8 cellular contexts compared by ENCODE assay signal in the genomic region with DNA sequence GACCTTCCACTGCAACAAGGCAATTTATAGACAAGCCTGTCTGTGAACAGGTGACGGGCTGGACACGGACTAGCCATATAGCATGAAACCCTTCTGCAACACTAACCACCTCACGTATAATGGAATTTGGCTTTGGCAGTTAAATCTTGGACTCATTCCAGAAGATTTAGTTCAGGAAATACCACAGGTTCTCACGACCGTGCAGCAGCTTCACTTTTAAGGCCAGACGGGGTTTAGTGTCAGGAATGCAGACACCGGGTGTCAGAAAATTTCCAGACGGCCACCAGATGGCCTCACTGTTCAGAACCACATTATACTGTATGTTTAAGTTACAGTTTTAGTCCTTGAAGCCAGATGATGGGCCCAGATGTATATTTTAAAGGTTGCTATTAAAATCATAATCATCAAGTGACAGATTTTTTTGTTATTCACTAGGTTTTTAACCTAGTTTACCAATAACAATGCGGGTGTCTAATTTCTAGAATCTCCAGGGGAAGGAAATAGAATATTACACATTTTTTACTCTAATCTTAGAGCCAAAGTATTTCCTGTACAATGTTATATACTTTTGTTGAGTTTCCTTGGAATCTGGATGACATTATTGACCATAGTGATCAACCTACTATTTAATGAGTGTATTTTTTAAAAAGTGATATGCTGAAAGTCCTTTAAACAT.
DNase-seq lines count a peak whose midpoint lies in the region; ATAC-seq, FAIRE-seq and TF ChIP-seq lines count a peak whose summit lies in the region.

No MANE protein-coding gene starts in this region.

- H3K27ac ChIP-seq in PC-9 (0 out of 2 replicates have a peak overlapping the region, but pooled peaks have one; percentile 16), ovary (no peak overlapping the region)

- 13 to 15% (median 15%) methylated on average over 9 of the region's 9 CpGs for whole genome bisulfite sequencing in ovary, 3 donors
- WGBS in lower leg skin, 2 donors = 24% methylated on average over 9 of the region's 9 CpGs

- ATAC-seq in GM21717 (IDR thresholded peaks at IDR 0.05; ENCODE audit: unreplicated experiment) = peak; percentile 64

- H3K27me3 ChIP-seq in PC-9 (ENCODE audit: insufficient read depth, low read depth) (no peaks in the 10 kb centered on the region), ovary (no peaks in the 10 kb centered on the region)

- no peak overlapping the region for H2AFZ ChIP-seq in PC-9

- H3F3A ChIP-seq in PC-9 (ENCODE audit: insufficient read depth, low read depth) = 0 out of 2 replicates have a peak, but pooled peaks cover 5% of the 10 kb centered on the region

- DNase-seq in Daoy (ENCODE audit: low read depth) (peak; percentile 84), KBM-7 (peak; percentile 81), PC-9 (peak; percentile 83 to 91), frontal cortex (ENCODE audit: low spot score in 2 of 2) (peak; percentile 22 to 63), ovary (peak; percentile 56 to 74 (median 65)), lower leg skin (ENCODE audit: low spot score in 2 of 2) (no peak)
- DNase-seq in activated T-helper 9 cell treated with anti-CD3 and anti-CD28 coated beads, Interleukin-2, amount 50 U/mL, for 16 hours (ENCODE audit: low read depth) = peak; percentile 9

- FAIRE-seq in frontal cortex (lab: Jason Lieb, UNC) = no peak

- H3K9me3 ChIP-seq in PC-9 (ENCODE audit: insufficient read depth, low read depth) = no peaks in the 10 kb centered on the region
- H3K9me3 ChIP-seq in ovary = no peaks in the 10 kb centered on the region

- no peak for TF ChIP-seq POLR2A in ovary (IDR thresholded peaks at IDR 0.05)
- no peak for TF ChIP-seq POLR2A in lower leg skin (IDR thresholded peaks at IDR 0.05)

- peaks cover 6% of the 10 kb centered on the region for H3K4me1 ChIP-seq in PC-9 (replicated peaks; ENCODE audit: insufficient read depth)
- H3K4me1 ChIP-seq in ovary (ENCODE audit: insufficient read depth) = peaks cover 4% of the 10 kb centered on the region

- POLR2A ChIA-PET in PC-9 (lab: Charles Lee; ENCODE audit: unreplicated experiment) = no interaction called here

- no peaks in the 10 kb centered on the region for H3K9me2 ChIP-seq in PC-9 (ENCODE audit: insufficient read depth)

- CTCF ChIA-PET in PC-9 (lab: Charles Lee) = interaction anchor here (0.5 to 1.8 kb wide), 4 partner anchors 15 to 91 kb away, joined by 4 to 6 read pairs (median 5); partner anchors contain the start of gene TMPO

- no TSS peak for BruUV-seq in PC-9 (replicated peaks; lab: Mats Ljungman, UMichigan)

- in situ Hi-C loops in KBM-7 (cut with MboI; ENCODE audit: low pct_unique_long_range_greater_than_20kb, low sequenced_read_pairs) = no loop called here

- no peaks in the 10 kb centered on the region for H3K36me3 ChIP-seq in PC-9 (ENCODE audit: low read depth)
- no peaks in the 10 kb centered on the region for H3K36me3 ChIP-seq in ovary

- no peak for TF ChIP-seq EP300 in ovary (IDR thresholded peaks at IDR 0.05)

- H3K4me2 ChIP-seq in PC-9 = peak overlapping the region; percentile 23; the same call in 1 of the 2 replicates

- H3K4me3 ChIP-seq in PC-9 (no peak overlapping the region), ovary (no peak overlapping the region), lower leg skin (ENCODE audit: low read depth, poor library complexity, severe bottlenecking) (no peak overlapping the region)

- intact Hi-C loops in PC-9 (cut with micrococcal nuclease; ENCODE audit: unreplicated experiment) (loop anchor here (1.0 to 2.0 kb wide), 5 partner anchors 16 to 220 kb away; partner anchors contain the start of genes APAF1, IKBIP and TMPO), ovary (cut with DNase I) (loop anchor here (5.0 to 10.0 kb wide), 4 partner anchors 90 to 230 kb away; partner anchors contain the start of genes TMPO (in 3 of the 4) and APAF1 (in 1 of the 4)), lower leg skin (cut with DNase I; ENCODE audit: low total_unique reads) (loop anchor here (10.0 kb wide), 1 partner anchor 100 kb away; no protein-coding TSS in a partner anchor)

- no peaks in the 10 kb centered on the region for H3K79me2 ChIP-seq in PC-9 (ENCODE audit: low read depth)

- no peaks in the 10 kb centered on the region for H4K20me1 ChIP-seq in PC-9 (ENCODE audit: insufficient read depth)

- TF ChIP-seq CTCF in PC-9 (conservative IDR thresholded peaks at IDR 0.05) (peak; percentile 78), ovary (IDR thresholded peaks at IDR 0.05) (peak; percentile 32 to 75 (median 68)), lower leg skin (IDR thresholded peaks at IDR 0.05) (no peak)

Comparison
In these comparisons a context has a peak if more than half of its experiments do, and no peak if none do; other contexts are left out.
1. DNase-seq: peak in Daoy (single experiment), KBM-7 (single experiment), PC-9 (2 of 2), activated T-helper 9 cell treated with anti-CD3 and anti-CD28 coated beads, Interleukin-2, amount 50 U/mL, for 16 hours (single experiment), frontal cortex (2 of 2) and ovary (5 of 5); none in lower leg skin (0 of 2).
2. CTCF ChIP-seq: peak in PC-9 (single experiment) and ovary (3 of 3); none in lower leg skin (0 of 3).